Comparison of ENCODE assay signal across 26 cellular contexts in the genomic region with DNA sequence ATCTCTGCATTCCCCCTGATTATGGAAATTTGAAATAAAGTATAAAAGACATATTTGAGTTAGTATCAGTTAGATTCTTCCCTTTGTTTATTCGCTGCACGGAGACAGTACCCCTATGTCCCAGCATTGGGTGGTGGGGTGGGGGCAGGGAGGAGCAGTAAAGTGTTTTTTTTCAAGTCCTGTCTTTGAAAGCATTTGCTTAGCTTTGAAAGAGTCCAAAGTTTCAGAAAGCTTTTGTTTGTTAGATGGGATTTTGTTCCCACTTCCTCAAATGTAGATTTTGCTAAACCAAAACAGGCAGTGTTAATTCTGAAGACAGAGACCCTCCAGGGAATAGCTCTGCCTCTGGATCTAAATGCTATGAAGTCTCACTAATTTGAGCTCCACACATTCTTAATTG.
"Had no signal": no experiment of that assay in that cellular context is flagged by ENCODE, and none has a peak within 500 bp of the region (broad histone marks: within the 10 kb centered on the region; RNA-seq: fewer than 3 reads in every experiment).

No MANE protein-coding gene starts in this region.

- ATAC-seq: activated CD4-positive, CD25-positive, alpha-beta regulatory T cell treated with anti-CD3 and anti-CD28 coated beads, Interleukin-2, amount 50 U/mL, for 24 hours; activated naive CD4-positive, alpha-beta T cell treated with anti-CD3 and anti-CD28 coated beads, Interleukin-2, amount 50 U/mL, for 72 hours; activated T-cell treated with anti-CD3 and anti-CD28 coated beads, Interleukin-2, amount 50 U/mL, for 4 hours; body of pancreas had no signal

- H3K36me3 Mint-ChIP-seq: activated CD4-positive, alpha-beta memory T cell treated with anti-CD3 and anti-CD28 coated beads for 36 hours; activated naive CD4-positive, alpha-beta T cell treated with anti-CD3 and anti-CD28 coated beads, Interleukin-2, amount 50 U/mL, for 72 hours had no signal

- H3K4me3 Mint-ChIP-seq: activated CD4-positive, alpha-beta memory T cell treated with anti-CD3 and anti-CD28 coated beads for 36 hours; activated naive CD4-positive, alpha-beta T cell treated with anti-CD3 and anti-CD28 coated beads for 36 hours; activated T-cell treated with anti-CD3 and anti-CD28 coated beads, Interleukin-2, amount 50 U/mL, for 4 hours; activated T-helper 1 cell treated with anti-CD3 and anti-CD28 coated beads, Interleukin-12 subunit alpha, Interleukin-12 subunit beta, Interleukin-2, Interleukin-4 antibody, amounts not matched to agents 30 ng/mL and 10 ng/mL and 1 ng/mL, durations not matched to agents 14 hours and 24 hours and 36 hours had no signal

- H3K27ac Mint-ChIP-seq: activated CD4-positive, alpha-beta memory T cell treated with anti-CD3 and anti-CD28 coated beads for 36 hours; activated naive CD4-positive, alpha-beta T cell treated with anti-CD3 and anti-CD28 coated beads for 36 hours; activated naive CD4-positive, alpha-beta T cell treated with anti-CD3 and anti-CD28 coated beads, Interleukin-2, amount 50 U/mL, for 72 hours; activated T-helper 1 cell treated with anti-CD3 and anti-CD28 coated beads, Interleukin-12 subunit alpha, Interleukin-12 subunit beta, Interleukin-2, Interleukin-4 antibody, amounts not matched to agents 30 ng/mL and 10 ng/mL and 1 ng/mL, durations not matched to agents 14 hours and 24 hours and 36 hours had no signal

- DNase-seq: activated CD4-positive, alpha-beta memory T cell treated with anti-CD3 and anti-CD28 coated beads for 36 hours; activated CD4-positive, alpha-beta T cell treated with anti-CD3 and anti-CD28 coated beads for 4 hours; activated CD4-positive, alpha-beta T cell treated with anti-CD3 and anti-CD28 coated beads, Interleukin-2, amount 50 U/mL, for 1 hour; activated CD8-positive, alpha-beta memory T cell treated with anti-CD3 and anti-CD28 coated beads, Interleukin-2, amount 50 U/mL, for 4 hours; activated gamma-delta T cell treated with Interleukin-2 at 50 U/mL for 16 hours; activated naive CD4-positive, alpha-beta T cell treated with anti-CD3 and anti-CD28 coated beads for 36 hours; activated T-cell treated with anti-CD3 and anti-CD28 coated beads for 4 hours; activated T-cell treated with anti-CD3 and anti-CD28 coated beads, Interleukin-2, amount 50 U/mL, for 4 hours; adrenal gland; body of pancreas; NCI-H1092 treated with DMSO at 0.1 percent for 48 hours; NCI-H1417; NCI-H146; NCI-H187; NCI-H2029 treated with DMSO at 0.1 percent for 48 hours; NCI-H2107; NCI-H2171; NCI-H510A; NCI-H526; NCI-H748 treated with DMSO at 0.1 percent for 48 hours; Right ventricle myocardium superior; T1000 had no signal

- H3K4me3 ChIP-seq: adrenal gland, body of pancreas, breast epithelium had no signal

- H3K36me3 ChIP-seq: adrenal gland, breast epithelium had no signal

- H3K4me1 ChIP-seq: adrenal gland, body of pancreas, breast epithelium had no signal

- H3K9me3 ChIP-seq: adrenal gland, body of pancreas, breast epithelium had no signal

- H3K27ac ChIP-seq: adrenal gland, body of pancreas, breast epithelium had no signal

- H3K9me3 Mint-ChIP-seq: activated CD4-positive, alpha-beta memory T cell treated with anti-CD3 and anti-CD28 coated beads for 36 hours; activated naive CD4-positive, alpha-beta T cell treated with anti-CD3 and anti-CD28 coated beads for 36 hours; activated naive CD4-positive, alpha-beta T cell treated with anti-CD3 and anti-CD28 coated beads, Interleukin-2, amount 50 U/mL, for 72 hours; activated T-cell treated with anti-CD3 and anti-CD28 coated beads, Interleukin-2, amount 50 U/mL, for 4 hours; activated T-helper 1 cell treated with anti-CD3 and anti-CD28 coated beads, Interleukin-12 subunit alpha, Interleukin-12 subunit beta, Interleukin-2, Interleukin-4 antibody, amounts not matched to agents 30 ng/mL and 10 ng/mL and 1 ng/mL, durations not matched to agents 14 hours and 24 hours and 36 hours had no signal

- H3K27me3 ChIP-seq: adrenal gland, body of pancreas, breast epithelium had no signal
